In genomic region chr2:2238726-2239269, GRCh38 we compare ENCODE assay signal across 14 cellular contexts.
"Had no signal": no experiment of that assay in that cellular context is flagged by ENCODE, and none has a peak within 500 bp of the region (broad histone marks: within the 10 kb centered on the region; RNA-seq: fewer than 3 reads in every experiment).

No MANE protein-coding gene starts in this region.

- H3K4me3 ChIP-seq: breast epithelium, smooth muscle cell, tibial artery, vagina had no signal

- H3K27me3 ChIP-seq: breast epithelium, tibial artery, vagina had no signal

- DNase-seq: activated CD8-positive, alpha-beta memory T cell treated with anti-CD3 and anti-CD28 coated beads, Interleukin-2, amount 50 U/mL, for 48 hours; activated CD8-positive, alpha-beta T cell treated with anti-CD3 and anti-CD28 coated beads for 36 hours; aorta; foreskin melanocyte; head of caudate nucleus; natural killer cell; right cardiac atrium; tibial artery had no signal

- H3K36me3 Mint-ChIP-seq: natural killer cell; stimulated activated memory B cell treated with anti-CD40 and anti-IgM and Interleukin-4, amounts not matched to agents 10 μg/mL and 1 μg/mL and 100 μg/mL, for 72 hours had no signal

- H3K4me1 ChIP-seq: breast epithelium, tibial artery, vagina had no signal

- H3K27ac Mint-ChIP-seq: activated CD8-positive, alpha-beta T cell treated with anti-CD3 and anti-CD28 coated beads for 36 hours; memory B cell; natural killer cell; progenitor cell of endocrine pancreas; stimulated activated memory B cell treated with anti-CD40 and anti-IgM and Interleukin-4, amounts not matched to agents 10 μg/mL and 1 μg/mL and 100 μg/mL, for 72 hours had no signal

- H3K4me3 Mint-ChIP-seq: activated CD8-positive, alpha-beta T cell treated with anti-CD3 and anti-CD28 coated beads for 36 hours; memory B cell; natural killer cell; stimulated activated memory B cell treated with anti-CD40 and anti-IgM and Interleukin-4, amounts not matched to agents 10 μg/mL and 1 μg/mL and 100 μg/mL, for 72 hours had no signal

- H3K4me2 ChIP-seq: smooth muscle cell had no signal

- H3K27me3 Mint-ChIP-seq: stimulated activated memory B cell treated with anti-CD40 and anti-IgM and Interleukin-4, amounts not matched to agents 10 μg/mL and 1 μg/mL and 100 μg/mL, for 72 hours had no signal

- ATAC-seq: activated CD8-positive, alpha-beta T cell treated with anti-CD3 and anti-CD28 coated beads for 36 hours; natural killer cell; right cardiac atrium; stimulated activated memory B cell treated with anti-CD40 and anti-IgM and Interleukin-4, amounts not matched to agents 10 μg/mL and 1 μg/mL and 100 μg/mL, for 72 hours had no signal

- H3K36me3 ChIP-seq: breast epithelium, tibial artery, vagina had no signal

- H3K4me1 Mint-ChIP-seq: memory B cell; natural killer cell; stimulated activated memory B cell treated with anti-CD40 and anti-IgM and Interleukin-4, amounts not matched to agents 10 μg/mL and 1 μg/mL and 100 μg/mL, for 72 hours had no signal

- H3K27ac ChIP-seq: breast epithelium, tibial artery, vagina had no signal

- H3K9me3 ChIP-seq: breast epithelium, tibial artery, vagina had no signal

- H3K9me3 Mint-ChIP-seq: activated CD8-positive, alpha-beta T cell treated with anti-CD3 and anti-CD28 coated beads for 36 hours had no signal
